Comparison of ENCODE assay signal across 1 cellular context in genomic region chr15:39363761-39364586, GRCh38.
TF ChIP-seq lines count a peak whose summit lies in the region.

No MANE protein-coding gene starts in this region.

TF ChIP-seq in GM12878, 131 proteins besides CTCF, POLR2A, EP300 and RAD21 (continued from another document):
- TF ChIP-seq RB1 (IDR thresholded peaks at IDR 0.05; ENCODE audit: borderline replicate concordance) (no peak), WRNIP1 (IDR thresholded peaks at IDR 0.05; ENCODE audit: borderline replicate concordance, low read depth, low read length) (no peak), E2F4 (IDR thresholded peaks at IDR 0.05; ENCODE audit: low read depth, low read length) (no peak), FOXM1 (IDR thresholded peaks at IDR 0.05; ENCODE audit: low read depth, low read length) (no peak), KDM1A (IDR thresholded peaks at IDR 0.05; ENCODE audit: borderline replicate concordance) (no peak), PAX5 (IDR thresholded peaks at IDR 0.05; ENCODE audit: borderline replicate concordance, low read depth, low read length) (no peak), STAT1 (conservative IDR thresholded peaks at IDR 0.05) (no peak), SIX5 (IDR thresholded peaks at IDR 0.05; ENCODE audit: low read depth, low read length, severe bottlenecking) (no peak), REST (IDR thresholded peaks at IDR 0.05; ENCODE audit: low read depth, low read length) (no peak), JUNB (IDR thresholded peaks at IDR 0.05) (no peak), GABPA (IDR thresholded peaks at IDR 0.05; ENCODE audit: low read depth) (no peak), ZNF207 (IDR thresholded peaks at IDR 0.05; ENCODE audit: borderline replicate concordance) (no peak), ZNF687 (IDR thresholded peaks at IDR 0.05) (no peak)
